10 cellular contexts compared by ENCODE assay signal in the genomic region with DNA sequence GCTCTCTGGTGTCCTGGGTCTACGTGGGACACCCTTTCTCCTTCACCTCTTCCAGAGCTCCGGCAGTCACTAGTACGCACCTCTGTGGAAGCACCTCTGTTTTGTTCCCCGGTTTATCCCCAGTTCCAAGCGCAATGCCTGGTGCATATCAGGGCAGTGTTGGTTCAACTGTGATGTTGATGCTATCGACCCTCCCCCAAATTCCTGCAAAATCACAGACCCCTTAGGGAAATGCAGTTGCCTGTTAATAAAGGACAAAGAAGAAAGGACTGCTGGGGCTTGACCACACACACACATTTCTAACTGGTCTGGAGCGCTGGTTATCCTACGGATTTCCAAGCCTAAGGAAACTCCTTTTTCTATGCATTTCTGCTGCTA. TPM values are rescaled to one million over a fixed set of nuclear protein-coding genes. Genes with fewer than 3 reads are reported as not detected.
DNase-seq lines count a peak whose midpoint lies in the region; TF ChIP-seq lines count a peak whose summit lies in the region.
"Had no signal": no experiment of that assay in that cellular context is flagged by ENCODE, and none has a peak within 500 bp of the region (broad histone marks: within the 10 kb centered on the region; RNA-seq: fewer than 3 reads in every experiment).

No MANE protein-coding gene starts in this region.

- H3K9me3 Mint-ChIP-seq in progenitor cell of endocrine pancreas (ENCODE audit: low read depth): peaks cover under 1% of the 10 kb centered on the region

- 9% methylated on average over 5 of the region's 8 CpGs for WGBS in esophagus muscularis mucosa

- H3K27me3 Mint-ChIP-seq in progenitor cell of endocrine pancreas: peaks cover 71% of the 10 kb centered on the region

- no peaks in the 10 kb centered on the region for H3K9me3 ChIP-seq in esophagus muscularis mucosa
- H3K9me3 ChIP-seq: SJSA1 had no signal

- CTCF ChIA-PET in RWPE1 (lab: Yijun Ruan, JAX): interaction anchor here (1.6 kb wide), 1 partner anchor 82 kb away, joined by 5 read pairs; no protein-coding TSS in a partner anchor

- no peak for TF ChIP-seq POLR2A in esophagus muscularis mucosa (IDR thresholded peaks at IDR 0.05; ENCODE audit: low read depth)

- peak overlapping the region; percentile 62 for H3K27ac Mint-ChIP-seq in progenitor cell of endocrine pancreas

- intact Hi-C loops in esophagus muscularis mucosa (cut with DNase I): no loop called here

- H3K27ac ChIP-seq in RWPE1 (peak overlapping the region; percentile 66), esophagus muscularis mucosa (replicated peaks in 1 of 4) (no peak overlapping the region)
- H3K27ac ChIP-seq: HL-60, SJSA1 had no signal

- H3K27me3 ChIP-seq in esophagus muscularis mucosa: peaks cover 0 to 52% (median 27%) of the 10 kb centered on the region in 4 donors

- TF ChIP-seq CTCF in GM10266 (IDR thresholded peaks at IDR 0.05; ENCODE audit: control insufficient read depth, insufficient read depth, low read depth, missing control alignments): no peak
- TF ChIP-seq CTCF in RWPE1 (conservative IDR thresholded peaks at IDR 0.05; ENCODE audit: low read depth): no peak
- TF ChIP-seq CTCF in esophagus muscularis mucosa (IDR thresholded peaks at IDR 0.05): no peak
- no peak for TF ChIP-seq CTCF in progenitor cell of endocrine pancreas (IDR thresholded peaks at IDR 0.05; ENCODE audit: unreplicated experiment)

- H3K36me3 Mint-ChIP-seq in progenitor cell of endocrine pancreas (ENCODE audit: insufficient read depth): no peaks in the 10 kb centered on the region

- TF ChIP-seq EP300 in esophagus muscularis mucosa (IDR thresholded peaks at IDR 0.05): no peak

- peak overlapping the region; percentile 38 to 57 (median 51) for H3K4me3 ChIP-seq in esophagus muscularis mucosa
- H3K4me3 ChIP-seq: SJSA1 had no signal

- POLR2A ChIA-PET in RWPE1 (lab: Yijun Ruan, JAX; ENCODE audit: low non-redundant PET): no interaction called here

- peak; percentile 13 for DNase-seq in GM10266 (ENCODE audit: extremely low spot score)
- no peak for DNase-seq in RWPE1 (ENCODE audit: low spot score)
- no peak for DNase-seq in esophagus muscularis mucosa (ENCODE audit: extremely low spot score)
- no peak for DNase-seq in progenitor cell of endocrine pancreas (ENCODE audit: low spot score, unreplicated experiment)
- no peak for DNase-seq in HK-2 (ENCODE audit: unreplicated experiment)
- DNase-seq in mesenteric fat pad (ENCODE audit: low spot score): no peak
- DNase-seq in AG20443 (ENCODE audit: low spot score): no peak
- no peak for DNase-seq in NCI-H345 (lab: John Stamatoyannopoulos, UW)

- peaks cover 8 to 24% (median 22%) of the 10 kb centered on the region in 4 donors for H3K4me1 ChIP-seq in esophagus muscularis mucosa

- peaks cover 13% of the 10 kb centered on the region for H3K4me1 Mint-ChIP-seq in progenitor cell of endocrine pancreas (ENCODE audit: low read depth)

- no peaks in the 10 kb centered on the region for H3K36me3 ChIP-seq in esophagus muscularis mucosa
- H3K36me3 ChIP-seq: SJSA1 had no signal

- H3K4me3 Mint-ChIP-seq in progenitor cell of endocrine pancreas (ENCODE audit: low read depth): peak overlapping the region; percentile 72

RNA-seq across cellular contexts. Expression of a gene that starts 0.5 kb away (rescaled TPM):
- total RNA-seq in esophagus muscularis mucosa: not detected
- total RNA-seq in progenitor cell of endocrine pancreas: 0.77 and 1.7 TPM in 2 replicates
- total RNA-seq in mesenteric fat pad: not detected
- total RNA-seq: SJSA1 had no signal

RNA-seq across cellular contexts. Expression of a gene that starts 44.6 kb away (rescaled TPM):
- total RNA-seq in esophagus muscularis mucosa (not detected), progenitor cell of endocrine pancreas (not detected in 2 replicates), mesenteric fat pad (not detected)
- total RNA-seq: SJSA1 had no signal
